In genomic region chr2:174343638-174344455, GRCh38 we compare ENCODE assay signal across 1 cellular context.
TF ChIP-seq lines count a peak whose summit lies in the region.

No MANE protein-coding gene starts in this region.

TF ChIP-seq in HepG2, 621 proteins besides CTCF, POLR2A, EP300 and RAD21 (continues in another document):
- TF ChIP-seq ZNF263 (CRISPR knock-in tag; IDR thresholded peaks at IDR 0.05) (no peak), MLX (CRISPR knock-in tag; IDR thresholded peaks at IDR 0.05) (no peak), ZNF367 (CRISPR knock-in tag; IDR thresholded peaks at IDR 0.05; ENCODE audit: borderline replicate concordance) (no peak), ELF4 (CRISPR knock-in tag; IDR thresholded peaks at IDR 0.05; ENCODE audit: borderline replicate concordance) (no peak), ZNF101 (CRISPR knock-in tag; IDR thresholded peaks at IDR 0.05; ENCODE audit: borderline replicate concordance, low read depth) (no peak), ZSCAN5A (CRISPR knock-in tag; IDR thresholded peaks at IDR 0.05; ENCODE audit: borderline replicate concordance) (no peak), ZNF674 (CRISPR knock-in tag; IDR thresholded peaks at IDR 0.05; ENCODE audit: low read depth) (no peak), ZBTB4 (CRISPR knock-in tag; IDR thresholded peaks at IDR 0.05; ENCODE audit: borderline replicate concordance) (no peak), ZNF232 (CRISPR knock-in tag; IDR thresholded peaks at IDR 0.05; ENCODE audit: borderline replicate concordance) (no peak), KAT2B (IDR thresholded peaks at IDR 0.05; ENCODE audit: borderline replicate concordance, low read depth, low read length) (no peak), TCF12 (IDR thresholded peaks at IDR 0.05) (no peak), TCF12 (CRISPR knock-in tag; IDR thresholded peaks at IDR 0.05) (no peak), HHEX (CRISPR knock-in tag; IDR thresholded peaks at IDR 0.05) (no peak), GTF3A (CRISPR knock-in tag; conservative IDR thresholded peaks at IDR 0.05) (no peak), POLR2AphosphoS5 (IDR thresholded peaks at IDR 0.05; ENCODE audit: low read depth, low read length) (no peak), ZNF850 (CRISPR knock-in tag; conservative IDR thresholded peaks at IDR 0.05) (no peak), ZNF138 (CRISPR knock-in tag; IDR thresholded peaks at IDR 0.05; ENCODE audit: low read depth) (no peak), ZNF33B (CRISPR knock-in tag; IDR thresholded peaks at IDR 0.05) (no peak), SOX5 (CRISPR knock-in tag; IDR thresholded peaks at IDR 0.05; ENCODE audit: borderline replicate concordance) (no peak), RELA (CRISPR knock-in tag; IDR thresholded peaks at IDR 0.05) (no peak), MAFK (conservative IDR thresholded peaks at IDR 0.05 in 1 of 2, IDR thresholded peaks at IDR 0.05 in 1 of 2; ENCODE audit: low read length in 2 of 2) (no peak), SIN3B (IDR thresholded peaks at IDR 0.05; ENCODE audit: low read length) (no peak), AHR (CRISPR knock-in tag; IDR thresholded peaks at IDR 0.05) (no peak), SMARCE1 (IDR thresholded peaks at IDR 0.05; ENCODE audit: borderline replicate concordance) (no peak), JARID2 (CRISPR knock-in tag; IDR thresholded peaks at IDR 0.05; ENCODE audit: insufficient replicate concordance) (no peak), ZSCAN29 (CRISPR knock-in tag; conservative IDR thresholded peaks at IDR 0.05) (no peak), ZNF296 (CRISPR knock-in tag; conservative IDR thresholded peaks at IDR 0.05) (no peak), ZNF354B (CRISPR knock-in tag; IDR thresholded peaks at IDR 0.05) (no peak), MTF2 (CRISPR knock-in tag; IDR thresholded peaks at IDR 0.05; ENCODE audit: borderline replicate concordance) (peak; percentile 49; the same call in 1 of the 2 replicates), ZNF703 (CRISPR knock-in tag; IDR thresholded peaks at IDR 0.05; ENCODE audit: borderline replicate concordance) (no peak), ZNF841 (CRISPR knock-in tag; IDR thresholded peaks at IDR 0.05; ENCODE audit: borderline replicate concordance) (no peak)
- TF ChIP-seq, protein P1, sequence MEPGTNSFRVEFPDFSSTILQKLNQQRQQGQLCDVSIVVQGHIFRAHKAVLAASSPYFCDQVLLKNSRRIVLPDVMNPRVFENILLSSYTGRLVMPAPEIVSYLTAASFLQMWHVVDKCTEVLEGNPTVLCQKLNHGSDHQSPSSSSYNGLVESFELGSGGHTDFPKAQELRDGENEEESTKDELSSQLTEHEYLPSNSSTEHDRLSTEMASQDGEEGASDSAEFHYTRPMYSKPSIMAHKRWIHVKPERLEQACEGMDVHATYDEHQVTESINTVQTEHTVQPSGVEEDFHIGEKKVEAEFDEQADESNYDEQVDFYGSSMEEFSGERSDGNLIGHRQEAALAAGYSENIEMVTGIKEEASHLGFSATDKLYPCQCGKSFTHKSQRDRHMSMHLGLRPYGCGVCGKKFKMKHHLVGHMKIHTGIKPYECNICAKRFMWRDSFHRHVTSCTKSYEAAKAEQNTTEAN (CRISPR knock-in tag; conservative IDR thresholded peaks at IDR 0.05) = no peak
- TF ChIP-seq, protein P2, sequence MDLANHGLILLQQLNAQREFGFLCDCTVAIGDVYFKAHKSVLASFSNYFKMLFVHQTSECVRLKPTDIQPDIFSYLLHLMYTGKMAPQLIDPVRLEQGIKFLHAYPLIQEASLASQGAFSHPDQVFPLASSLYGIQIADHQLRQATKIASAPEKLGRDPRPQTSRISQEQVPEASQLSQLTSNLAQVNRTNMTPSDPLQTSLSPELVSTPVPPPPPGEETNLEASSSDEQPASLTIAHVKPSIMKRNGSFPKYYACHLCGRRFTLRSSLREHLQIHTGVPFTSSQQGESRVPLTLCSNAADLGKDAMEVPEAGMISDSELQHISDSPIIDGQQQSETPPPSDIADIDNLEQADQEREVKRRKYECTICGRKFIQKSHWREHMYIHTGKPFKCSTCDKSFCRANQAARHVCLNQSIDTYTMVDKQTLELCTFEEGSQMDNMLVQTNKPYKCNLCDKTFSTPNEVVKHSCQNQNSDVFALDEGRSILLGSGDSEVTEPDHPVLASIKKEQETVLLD (CRISPR knock-in tag; IDR thresholded peaks at IDR 0.05; ENCODE audit: low read depth) = no peak
- TF ChIP-seq, protein P3, sequence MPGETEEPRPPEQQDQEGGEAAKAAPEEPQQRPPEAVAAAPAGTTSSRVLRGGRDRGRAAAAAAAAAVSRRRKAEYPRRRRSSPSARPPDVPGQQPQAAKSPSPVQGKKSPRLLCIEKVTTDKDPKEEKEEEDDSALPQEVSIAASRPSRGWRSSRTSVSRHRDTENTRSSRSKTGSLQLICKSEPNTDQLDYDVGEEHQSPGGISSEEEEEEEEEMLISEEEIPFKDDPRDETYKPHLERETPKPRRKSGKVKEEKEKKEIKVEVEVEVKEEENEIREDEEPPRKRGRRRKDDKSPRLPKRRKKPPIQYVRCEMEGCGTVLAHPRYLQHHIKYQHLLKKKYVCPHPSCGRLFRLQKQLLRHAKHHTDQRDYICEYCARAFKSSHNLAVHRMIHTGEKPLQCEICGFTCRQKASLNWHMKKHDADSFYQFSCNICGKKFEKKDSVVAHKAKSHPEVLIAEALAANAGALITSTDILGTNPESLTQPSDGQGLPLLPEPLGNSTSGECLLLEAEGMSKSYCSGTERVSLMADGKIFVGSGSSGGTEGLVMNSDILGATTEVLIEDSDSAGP (CRISPR knock-in tag; IDR thresholded peaks at IDR 0.05; ENCODE audit: borderline replicate concordance) = peak; percentile 22; the same call in 1 of the 2 replicates
- TF ChIP-seq, protein P4, sequence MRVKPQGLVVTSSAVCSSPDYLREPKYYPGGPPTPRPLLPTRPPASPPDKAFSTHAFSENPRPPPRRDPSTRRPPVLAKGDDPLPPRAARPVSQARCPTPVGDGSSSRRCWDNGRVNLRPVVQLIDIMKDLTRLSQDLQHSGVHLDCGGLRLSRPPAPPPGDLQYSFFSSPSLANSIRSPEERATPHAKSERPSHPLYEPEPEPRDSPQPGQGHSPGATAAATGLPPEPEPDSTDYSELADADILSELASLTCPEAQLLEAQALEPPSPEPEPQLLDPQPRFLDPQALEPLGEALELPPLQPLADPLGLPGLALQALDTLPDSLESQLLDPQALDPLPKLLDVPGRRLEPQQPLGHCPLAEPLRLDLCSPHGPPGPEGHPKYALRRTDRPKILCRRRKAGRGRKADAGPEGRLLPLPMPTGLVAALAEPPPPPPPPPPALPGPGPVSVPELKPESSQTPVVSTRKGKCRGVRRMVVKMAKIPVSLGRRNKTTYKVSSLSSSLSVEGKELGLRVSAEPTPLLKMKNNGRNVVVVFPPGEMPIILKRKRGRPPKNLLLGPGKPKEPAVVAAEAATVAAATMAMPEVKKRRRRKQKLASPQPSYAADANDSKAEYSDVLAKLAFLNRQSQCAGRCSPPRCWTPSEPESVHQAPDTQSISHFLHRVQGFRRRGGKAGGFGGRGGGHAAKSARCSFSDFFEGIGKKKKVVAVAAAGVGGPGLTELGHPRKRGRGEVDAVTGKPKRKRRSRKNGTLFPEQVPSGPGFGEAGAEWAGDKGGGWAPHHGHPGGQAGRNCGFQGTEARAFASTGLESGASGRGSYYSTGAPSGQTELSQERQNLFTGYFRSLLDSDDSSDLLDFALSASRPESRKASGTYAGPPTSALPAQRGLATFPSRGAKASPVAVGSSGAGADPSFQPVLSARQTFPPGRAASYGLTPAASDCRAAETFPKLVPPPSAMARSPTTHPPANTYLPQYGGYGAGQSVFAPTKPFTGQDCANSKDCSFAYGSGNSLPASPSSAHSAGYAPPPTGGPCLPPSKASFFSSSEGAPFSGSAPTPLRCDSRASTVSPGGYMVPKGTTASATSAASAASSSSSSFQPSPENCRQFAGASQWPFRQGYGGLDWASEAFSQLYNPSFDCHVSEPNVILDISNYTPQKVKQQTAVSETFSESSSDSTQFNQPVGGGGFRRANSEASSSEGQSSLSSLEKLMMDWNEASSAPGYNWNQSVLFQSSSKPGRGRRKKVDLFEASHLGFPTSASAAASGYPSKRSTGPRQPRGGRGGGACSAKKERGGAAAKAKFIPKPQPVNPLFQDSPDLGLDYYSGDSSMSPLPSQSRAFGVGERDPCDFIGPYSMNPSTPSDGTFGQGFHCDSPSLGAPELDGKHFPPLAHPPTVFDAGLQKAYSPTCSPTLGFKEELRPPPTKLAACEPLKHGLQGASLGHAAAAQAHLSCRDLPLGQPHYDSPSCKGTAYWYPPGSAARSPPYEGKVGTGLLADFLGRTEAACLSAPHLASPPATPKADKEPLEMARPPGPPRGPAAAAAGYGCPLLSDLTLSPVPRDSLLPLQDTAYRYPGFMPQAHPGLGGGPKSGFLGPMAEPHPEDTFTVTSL (CRISPR knock-in tag; IDR thresholded peaks at IDR 0.05; ENCODE audit: borderline replicate concordance) = no peak
- TF ChIP-seq, protein P5, sequence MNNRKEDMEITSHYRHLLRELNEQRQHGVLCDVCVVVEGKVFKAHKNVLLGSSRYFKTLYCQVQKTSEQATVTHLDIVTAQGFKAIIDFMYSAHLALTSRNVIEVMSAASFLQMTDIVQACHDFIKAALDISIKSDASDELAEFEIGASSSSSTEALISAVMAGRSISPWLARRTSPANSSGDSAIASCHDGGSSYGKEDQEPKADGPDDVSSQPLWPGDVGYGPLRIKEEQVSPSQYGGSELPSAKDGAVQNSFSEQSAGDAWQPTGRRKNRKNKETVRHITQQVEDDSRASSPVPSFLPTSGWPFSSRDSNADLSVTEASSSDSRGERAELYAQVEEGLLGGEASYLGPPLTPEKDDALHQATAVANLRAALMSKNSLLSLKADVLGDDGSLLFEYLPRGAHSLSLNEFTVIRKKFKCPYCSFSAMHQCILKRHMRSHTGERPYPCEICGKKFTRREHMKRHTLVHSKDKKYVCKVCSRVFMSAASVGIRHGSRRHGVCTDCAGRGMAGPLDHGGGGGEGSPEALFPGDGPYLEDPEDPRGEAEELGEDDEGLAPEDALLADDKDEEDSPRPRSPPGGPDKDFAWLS (CRISPR knock-in tag; IDR thresholded peaks at IDR 0.05; ENCODE audit: borderline replicate concordance) = no peak
- TF ChIP-seq, protein P6, sequence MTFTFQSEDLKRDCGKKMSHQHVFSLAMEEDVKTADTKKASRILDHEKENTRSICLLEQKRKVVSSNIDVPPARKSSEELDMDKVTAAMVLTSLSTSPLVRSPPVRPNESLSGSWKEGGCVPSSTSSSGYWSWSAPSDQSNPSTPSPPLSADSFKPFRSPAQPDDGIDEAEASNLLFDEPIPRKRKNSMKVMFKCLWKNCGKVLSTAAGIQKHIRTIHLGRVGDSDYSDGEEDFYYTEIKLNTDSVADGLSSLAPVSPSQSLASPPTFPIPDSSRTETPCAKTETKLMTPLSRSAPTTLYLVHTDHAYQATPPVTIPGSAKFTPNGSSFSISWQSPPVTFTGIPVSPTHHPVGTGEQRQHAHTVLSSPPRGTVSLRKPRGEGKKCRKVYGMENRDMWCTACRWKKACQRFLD (CRISPR knock-in tag; IDR thresholded peaks at IDR 0.05; ENCODE audit: borderline replicate concordance) = 0 out of 2 replicates have a peak, but pooled peaks have one; percentile 25
- TF ChIP-seq, protein P7, sequence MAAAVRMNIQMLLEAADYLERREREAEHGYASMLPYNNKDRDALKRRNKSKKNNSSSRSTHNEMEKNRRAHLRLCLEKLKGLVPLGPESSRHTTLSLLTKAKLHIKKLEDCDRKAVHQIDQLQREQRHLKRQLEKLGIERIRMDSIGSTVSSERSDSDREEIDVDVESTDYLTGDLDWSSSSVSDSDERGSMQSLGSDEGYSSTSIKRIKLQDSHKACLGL (CRISPR knock-in tag; IDR thresholded peaks at IDR 0.05) = no peak
